Comparison of ENCODE assay signal across 24 cellular contexts in genomic region chr10:127904931-127905622, GRCh38. TPM values are rescaled to one million over a fixed set of nuclear protein-coding genes. Genes with fewer than 3 reads are reported as not detected.
A peak's percentile ranks its signal among the peaks of the same experiment; 100 is the strongest.
DNase-seq lines count a peak whose midpoint lies in the region; ATAC-seq and TF ChIP-seq lines count a peak whose summit lies in the region.
"Had no signal": no experiment of that assay in that cellular context is flagged by ENCODE, and none has a peak within 500 bp of the region (broad histone marks: within the 10 kb centered on the region; RNA-seq: fewer than 3 reads in every experiment).

No MANE protein-coding gene starts in this region.

- H3K9ac ChIP-seq in SK-N-SH: no peak overlapping the region

- H3K27ac ChIP-seq in WERI-Rb-1: no peak overlapping the region
- peak overlapping the region; percentile 34 for H3K27ac ChIP-seq in hepatocyte
- H3K27ac ChIP-seq in sigmoid colon: no peak overlapping the region
- no peak overlapping the region for H3K27ac ChIP-seq in SK-N-SH (ENCODE audit: low read depth in 2 of 2, low read length in 1 of 2)
- H3K27ac ChIP-seq: tibial artery had no signal

- no peaks in the 10 kb centered on the region for H3K9me3 Mint-ChIP-seq in T-helper 1 cell treated with Interleukin-12 subunit alpha and Interleukin-12 subunit beta and Interleukin-4 antibody, amounts not matched to agents 30 μg/mL and 1 μg/mL, for 36 hours
- H3K9me3 Mint-ChIP-seq: activated CD4-positive, alpha-beta memory T cell treated with anti-CD3 and anti-CD28 coated beads for 36 hours; activated T-cell treated with anti-CD3 and anti-CD28 coated beads, Interleukin-2, amount 50 U/mL, for 4 hours had no signal

- no peaks in the 10 kb centered on the region for H3K36me3 ChIP-seq in WERI-Rb-1
- H3K36me3 ChIP-seq in hepatocyte (replicated peaks; ENCODE audit: insufficient read depth, low read depth): no peaks in the 10 kb centered on the region
- no peaks in the 10 kb centered on the region for H3K36me3 ChIP-seq in sigmoid colon
- H3K36me3 ChIP-seq in SK-N-SH (replicated peaks in 1 of 2; ENCODE audit: control insufficient read depth in 1 of 2, insufficient read depth in 2 of 2, low read length in 1 of 2): no peaks in the 10 kb centered on the region
- H3K36me3 ChIP-seq: tibial artery had no signal

- peaks cover under 1% of the 10 kb centered on the region for H3K4me1 Mint-ChIP-seq in T-helper 1 cell treated with Interleukin-12 subunit alpha and Interleukin-12 subunit beta and Interleukin-4 antibody, amounts not matched to agents 30 μg/mL and 1 μg/mL, for 36 hours (ENCODE audit: low read depth)

- intact Hi-C loops in sigmoid colon (cut with DNase I): no loop called here

- TF ChIP-seq RAD21 in SK-N-SH (IDR thresholded peaks at IDR 0.05; ENCODE audit: low read length): no peak

- H3K9me3 ChIP-seq in WERI-Rb-1 (ENCODE audit: severe bottlenecking) (no peaks in the 10 kb centered on the region), hepatocyte (ENCODE audit: low read depth) (no peaks in the 10 kb centered on the region), sigmoid colon (no peaks in the 10 kb centered on the region), SK-N-SH (no peaks in the 10 kb centered on the region)
- H3K9me3 ChIP-seq: tibial artery had no signal

- H3K4me2 ChIP-seq in hepatocyte: no peak overlapping the region
- H3K4me2 ChIP-seq in SK-N-SH: no peak overlapping the region

- H2AFZ ChIP-seq in hepatocyte (no peak overlapping the region), SK-N-SH (ENCODE audit: low read depth) (no peak overlapping the region)

- no peak overlapping the region for H3K4me3 ChIP-seq in WERI-Rb-1 (ENCODE audit: low read depth, low read length)
- H3K4me3 ChIP-seq in hepatocyte: no peak overlapping the region
- H3K4me3 ChIP-seq in sigmoid colon: no peak overlapping the region
- no peak overlapping the region for H3K4me3 ChIP-seq in SK-N-SH (ENCODE audit: low read depth in 2 of 2, low read length in 1 of 2)
- H3K4me3 ChIP-seq: tibial artery had no signal

- H3K79me2 ChIP-seq in hepatocyte (no peaks in the 10 kb centered on the region), SK-N-SH (ENCODE audit: insufficient read depth) (no peaks in the 10 kb centered on the region)

- CTCF ChIA-PET in SK-N-SH (lab: Yijun Ruan, JAX): interaction anchor here (0.6 to 13.6 kb wide), 14 partner anchors 16 to 1912 kb away, joined by 3 to 389 read pairs (median 11); no protein-coding TSS in a partner anchor

- H3K4me1 ChIP-seq in hepatocyte (ENCODE audit: insufficient read depth) (peaks cover 5% of the 10 kb centered on the region), sigmoid colon (peaks cover 0 to 19% (median 13%) of the 10 kb centered on the region in 4 donors), SK-N-SH (ENCODE audit: control insufficient read depth in 1 of 2, insufficient read depth in 2 of 2, low read depth in 1 of 2, low read length in 1 of 2) (peaks cover 0 to 12% of the 10 kb centered on the region in 2 experiments; a peak in 1 of 4 replicates)

- TF ChIP-seq CTCF in WERI-Rb-1 (IDR thresholded peaks at IDR 0.05; ENCODE audit: low read depth, low read length) (no peak), hepatocyte (IDR thresholded peaks at IDR 0.05; ENCODE audit: poor library complexity) (no peak), sigmoid colon (IDR thresholded peaks at IDR 0.05) (no peak), SK-N-SH (IDR thresholded peaks at IDR 0.05) (no peak)

- 72% methylated on average over 11 of the region's 11 CpGs for WGBS in hepatocyte (ENCODE audit: low lambda C conversion rate, missing lambda C conversion rate)
- 79 to 86% methylated on average over 11 of the region's 11 CpGs for WGBS in sigmoid colon, 2 donors
- 65% methylated on average over 9 of the region's 11 CpGs for WGBS in SK-N-SH (ENCODE audit: low lambda C conversion rate)

- no peaks in the 10 kb centered on the region for H3K36me3 Mint-ChIP-seq in T-helper 1 cell treated with Interleukin-12 subunit alpha and Interleukin-12 subunit beta and Interleukin-4 antibody, amounts not matched to agents 30 μg/mL and 1 μg/mL, for 36 hours (ENCODE audit: low read depth)
- H3K36me3 Mint-ChIP-seq: activated CD4-positive, alpha-beta memory T cell treated with anti-CD3 and anti-CD28 coated beads for 36 hours had no signal

- H3K9me2 ChIP-seq in hepatocyte (replicated peaks; ENCODE audit: insufficient read depth) (no peaks in the 10 kb centered on the region), SK-N-SH (no peaks in the 10 kb centered on the region)

- POLR2A ChIA-PET in SK-N-SH (lab: Yijun Ruan, JAX): interaction anchor here (1.1 kb wide), 1 partner anchor 107 kb away, joined by 3 read pairs; no protein-coding TSS in a partner anchor

- H3K4me3 Mint-ChIP-seq in T-helper 1 cell treated with Interleukin-12 subunit alpha and Interleukin-12 subunit beta and Interleukin-4 antibody, amounts not matched to agents 30 μg/mL and 1 μg/mL, for 36 hours: peak overlapping the region; percentile 5
- H3K4me3 Mint-ChIP-seq: activated CD4-positive, alpha-beta memory T cell treated with anti-CD3 and anti-CD28 coated beads for 36 hours; activated T-cell treated with anti-CD3 and anti-CD28 coated beads, Interleukin-2, amount 50 U/mL, for 4 hours had no signal

- no peak overlapping the region for H3K27ac Mint-ChIP-seq in T-helper 1 cell treated with Interleukin-12 subunit alpha and Interleukin-12 subunit beta and Interleukin-4 antibody, amounts not matched to agents 30 μg/mL and 1 μg/mL, for 36 hours
- H3K27ac Mint-ChIP-seq: activated CD4-positive, alpha-beta memory T cell treated with anti-CD3 and anti-CD28 coated beads for 36 hours; CD14-positive monocyte had no signal

- no peak for DNase-seq in T-helper 1 cell
- peak; percentile 21 for DNase-seq in WERI-Rb-1
- DNase-seq in hepatocyte (ENCODE audit: low spot score): peak; percentile 71
- DNase-seq in sigmoid colon: peak; percentile 58
- no peak for DNase-seq in SK-N-SH
- DNase-seq: 8988T; activated CD4-positive, alpha-beta memory T cell treated with anti-CD3 and anti-CD28 coated beads for 36 hours; activated T-cell treated with anti-CD3 and anti-CD28 coated beads, Interleukin-2, amount 50 U/mL, for 4 hours; DMS79 treated with DMSO at 0.1 percent for 48 hours; HCEC 1CT; Kasumi-1; NCI-H1105 treated with DMSO at 0.1 percent for 48 hours; NCI-H2171 treated with DMSO at 0.1 percent for 48 hours; NCI-H774; posterior cingulate gyrus; small intestine had no signal

- no peaks in the 10 kb centered on the region for H3K27me3 ChIP-seq in WERI-Rb-1 (ENCODE audit: insufficient read depth, low read depth, severe bottlenecking)
- no peaks in the 10 kb centered on the region for H3K27me3 ChIP-seq in hepatocyte
- peaks cover 0 to 22% (median 7%) of the 10 kb centered on the region in 3 donors for H3K27me3 ChIP-seq in sigmoid colon
- H3K27me3 ChIP-seq in SK-N-SH (ENCODE audit: insufficient read depth): no peaks in the 10 kb centered on the region

- H3K27me3 Mint-ChIP-seq in T-helper 1 cell treated with Interleukin-12 subunit alpha and Interleukin-12 subunit beta and Interleukin-4 antibody, amounts not matched to agents 30 μg/mL and 1 μg/mL, for 36 hours (ENCODE audit: low read depth): peaks cover 28% of the 10 kb centered on the region

- TF ChIP-seq EP300 in sigmoid colon (IDR thresholded peaks at IDR 0.05) (no peak), SK-N-SH (IDR thresholded peaks at IDR 0.05; ENCODE audit: borderline replicate concordance in 1 of 2, low read depth in 1 of 2, low read length in 1 of 2) (no peak)

- no peaks in the 10 kb centered on the region for H3F3A ChIP-seq in SK-N-SH (replicated peaks; ENCODE audit: insufficient read depth)

- TF ChIP-seq POLR2A in sigmoid colon (IDR thresholded peaks at IDR 0.05): no peak

- ATAC-seq in HG02870 (IDR thresholded peaks at IDR 0.05; ENCODE audit: unreplicated experiment): no peak
- ATAC-seq in GM21825 (IDR thresholded peaks at IDR 0.05; ENCODE audit: unreplicated experiment): no peak
- ATAC-seq: activated T-cell treated with anti-CD3 and anti-CD28 coated beads, Interleukin-2, amount 50 U/mL, for 4 hours; Panc1 had no signal

- H4K20me1 ChIP-seq in hepatocyte (ENCODE audit: insufficient read depth, poor library complexity, severe bottlenecking) (no peaks in the 10 kb centered on the region), SK-N-SH (ENCODE audit: insufficient read depth) (no peaks in the 10 kb centered on the region)

TF ChIP-seq in SK-N-SH, 30 proteins besides CTCF, POLR2A, EP300 and RAD21 (continues in another document):
- no peak for TF ChIP-seq USF1 (IDR thresholded peaks at IDR 0.05; ENCODE audit: borderline replicate concordance, low read depth)
- TF ChIP-seq MEF2A (IDR thresholded peaks at IDR 0.05; ENCODE audit: borderline replicate concordance, low read depth): no peak
- TF ChIP-seq FOXJ3 (CRISPR knock-in tag; IDR thresholded peaks at IDR 0.05): no peak
- TF ChIP-seq NRF1 (IDR thresholded peaks at IDR 0.05; ENCODE audit: low read depth, low read length): no peak

RNA-seq across cellular contexts. Expression of gene PTPRE, which starts 1.8 kb away (rescaled TPM):
- total RNA-seq in hepatocyte (4.1 and 10.1 TPM in 2 replicates), sigmoid colon (10 to 100 TPM; 10.7 to 17.9 (median 13.8) TPM)
- polyA plus RNA-seq in hepatocyte (3.2 and 5.0 TPM in 2 replicates), sigmoid colon (10 to 100 TPM in 1 of 3 donors, 1 to 10 TPM in 2; 4.2 to 11.9 (median 5.1) TPM), SK-N-SH (2012; rRNA removed) (6.2 and 11.8 TPM in 2 replicates)
- polyA plus RNA-seq in SK-N-SH (2012; cell fraction: cytosol; rRNA removed): 8.9 and 9.4 TPM in 2 replicates
- polyA plus RNA-seq in SK-N-SH (2012; cell fraction: nucleus; rRNA removed): 19.9 and 21.3 TPM in 2 replicates

RNA-seq across cellular contexts. Expression of gene CLRN3, which starts 12.3 kb away (rescaled TPM):
- total RNA-seq in hepatocyte (49.0 and 52.8 TPM in 2 replicates), sigmoid colon (not detected)
- polyA plus RNA-seq in hepatocyte (13.5 and 21.5 TPM in 2 replicates), sigmoid colon (10 to 100 TPM; 37.8 to 88.9 (median 56.2) TPM), SK-N-SH (2012; rRNA removed) (0.08 and 0.25 TPM in 2 replicates)
- 0.13 and 0.28 TPM in 2 replicates for polyA plus RNA-seq in SK-N-SH (2012; cell fraction: cytosol; rRNA removed)
- 0.08 and 0.21 TPM in 2 replicates for polyA plus RNA-seq in SK-N-SH (2012; cell fraction: nucleus; rRNA removed)
- total RNA-seq: activated CD4-positive, alpha-beta memory T cell treated with anti-CD3 and anti-CD28 coated beads for 36 hours; activated T-cell treated with anti-CD3 and anti-CD28 coated beads, Interleukin-2, amount 50 U/mL, for 4 hours; cardiac septum; mononuclear cell had no signal

Comparison
In these comparisons a context has a peak if more than half of its experiments do, and no peak if none do; other contexts are left out.
1. DNase-seq: peak in WERI-Rb-1 (single experiment), hepatocyte (single experiment) and sigmoid colon (single experiment); none in T-helper 1 cell (0 of 5) and SK-N-SH (single experiment).
2. RNA of gene CLRN3, which starts 12.3 kb away (polyA plus RNA-seq): 37.8 to 88.9 TPM in sigmoid colon and 13.5 to 21.5 TPM in hepatocyte; 0.08 to 0.28 TPM in SK-N-SH; every median in the first group is over 10 times any median in the second.